ENCODE assay signal across 16 cellular contexts in the genomic region with DNA sequence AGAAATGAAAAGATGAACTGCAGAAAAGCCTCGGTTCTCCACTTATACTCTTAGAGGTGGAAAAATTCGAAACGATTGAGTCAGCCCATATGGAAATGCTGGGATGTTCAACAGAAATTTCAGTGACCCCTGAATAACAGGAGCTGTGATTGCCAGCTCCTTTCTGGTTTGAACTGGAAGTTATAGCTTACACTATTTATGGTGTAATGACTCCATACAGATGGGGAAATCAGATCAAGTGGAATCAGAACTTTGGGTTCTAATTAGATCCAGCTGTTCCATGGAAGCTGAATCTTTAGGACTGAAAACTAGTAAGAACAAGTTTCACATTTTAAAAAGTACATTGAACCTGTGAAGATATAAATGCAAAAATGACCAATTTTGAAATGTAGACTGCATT.
DNase-seq lines count a peak whose midpoint lies in the region; ATAC-seq and TF ChIP-seq lines count a peak whose summit lies in the region.
"Had no signal": no experiment of that assay in that cellular context is flagged by ENCODE, and none has a peak within 500 bp of the region (broad histone marks: within the 10 kb centered on the region; RNA-seq: fewer than 3 reads in every experiment).

No MANE protein-coding gene starts in this region.

- H3K9me3 ChIP-seq in adipocyte (ENCODE audit: control insufficient read depth, low read length): no peaks in the 10 kb centered on the region
- H3K9me3 ChIP-seq: BLaER1 treated with 17β-estradiol and CSF1 and Interleukin-3, amounts not matched to agents 10 nM and 100 nM had no signal

- H3K36me3 Mint-ChIP-seq in HFFc6 (ENCODE audit: low read depth): no peaks in the 10 kb centered on the region
- H3K36me3 Mint-ChIP-seq in activated CD8-positive, alpha-beta T cell treated with anti-CD3 and anti-CD28 coated beads for 36 hours (ENCODE audit: low read depth): no peaks in the 10 kb centered on the region

- intact Hi-C loops in activated CD8-positive, alpha-beta T cell treated with anti-CD3 and anti-CD28 coated beads for 36 hours (cut with micrococcal nuclease): no loop called here

- no peaks in the 10 kb centered on the region for H3K9me3 Mint-ChIP-seq in HFFc6
- H3K9me3 Mint-ChIP-seq in activated CD8-positive, alpha-beta T cell treated with anti-CD3 and anti-CD28 coated beads for 36 hours: no peaks in the 10 kb centered on the region

- no peak for TF ChIP-seq CTCF in AG10803 (conservative IDR thresholded peaks at IDR 0.05; ENCODE audit: low read length)
- no peak for TF ChIP-seq CTCF in HFFc6 (IDR thresholded peaks at IDR 0.05)
- no peak for TF ChIP-seq CTCF in foreskin fibroblast (IDR thresholded peaks at IDR 0.05; ENCODE audit: low read depth, low read length)
- TF ChIP-seq CTCF in activated CD8-positive, alpha-beta T cell treated with anti-CD3 and anti-CD28 coated beads for 36 hours (IDR thresholded peaks at IDR 0.05): no peak

- H3K27ac Mint-ChIP-seq in HFFc6: no peak overlapping the region; the same call in 1 of the 2 replicates
- no peak overlapping the region for H3K27ac Mint-ChIP-seq in activated CD8-positive, alpha-beta T cell treated with anti-CD3 and anti-CD28 coated beads for 36 hours

- H3K27me3 ChIP-seq in adipocyte (replicated peaks; ENCODE audit: control insufficient read depth, insufficient read depth, low read length): no peaks in the 10 kb centered on the region
- H3K27me3 ChIP-seq: BLaER1 treated with 17β-estradiol and CSF1 and Interleukin-3, amounts not matched to agents 10 nM and 100 nM had no signal

- H3K4me1 Mint-ChIP-seq in HFFc6 (ENCODE audit: low read depth): peaks cover 40% of the 10 kb centered on the region
- no peaks in the 10 kb centered on the region for H3K4me1 Mint-ChIP-seq in activated CD8-positive, alpha-beta T cell treated with anti-CD3 and anti-CD28 coated beads for 36 hours (ENCODE audit: low read depth)

- H3K36me3 ChIP-seq in adipocyte (ENCODE audit: control insufficient read depth, insufficient read depth, low read length, severe bottlenecking): no peaks in the 10 kb centered on the region
- H3K36me3 ChIP-seq: BLaER1 treated with 17β-estradiol and CSF1 and Interleukin-3, amounts not matched to agents 10 nM and 100 nM had no signal

- peak; percentile 82 for DNase-seq in AG10803 (ENCODE audit: low read depth)
- DNase-seq in HFFc6: peak; percentile 8
- peak; percentile 94 for DNase-seq in adipocyte (ENCODE audit: low read depth)
- peak; percentile 85 to 92 for DNase-seq in foreskin fibroblast
- no peak for DNase-seq in NCI-H2227 (lab: John Stamatoyannopoulos, UW; ENCODE audit: unreplicated experiment)
- no peak for DNase-seq in activated CD8-positive, alpha-beta T cell treated with anti-CD3 and anti-CD28 coated beads for 36 hours
- DNase-seq: Karpas-422, MM.1S, NCI-H1930, NCI-H524 treated with DMSO at 0.1 percent for 48 hours, SIG-M5, SW 1271 had no signal

- no peak overlapping the region for H3K4me3 Mint-ChIP-seq in HFFc6
- no peak overlapping the region for H3K4me3 Mint-ChIP-seq in activated CD8-positive, alpha-beta T cell treated with anti-CD3 and anti-CD28 coated beads for 36 hours

- POLR2A ChIA-PET in activated CD8-positive, alpha-beta T cell treated with anti-CD3 and anti-CD28 coated beads for 36 hours (lab: Charles Lee): no interaction called here

- CTCF ChIA-PET in activated CD8-positive, alpha-beta T cell treated with anti-CD3 and anti-CD28 coated beads for 36 hours (lab: Charles Lee): no interaction called here

- peak overlapping the region; percentile 30 for H3K9ac ChIP-seq in adipocyte (ENCODE audit: low read length)
- H3K9ac ChIP-seq: BLaER1 treated with 17β-estradiol and CSF1 and Interleukin-3, amounts not matched to agents 10 nM and 100 nM had no signal

- no peak for ATAC-seq in HG03108 (IDR thresholded peaks at IDR 0.05; ENCODE audit: unreplicated experiment)
- no peak for ATAC-seq in GM18858 (IDR thresholded peaks at IDR 0.05; ENCODE audit: unreplicated experiment)
- ATAC-seq in activated CD8-positive, alpha-beta T cell treated with anti-CD3 and anti-CD28 coated beads for 36 hours: no peak
- ATAC-seq: HepG2 had no signal

- peaks cover 35% of the 10 kb centered on the region for H3K4me1 ChIP-seq in adipocyte (ENCODE audit: control insufficient read depth, insufficient read depth, low read length)
- H3K4me1 ChIP-seq: BLaER1 treated with 17β-estradiol and CSF1 and Interleukin-3, amounts not matched to agents 10 nM and 100 nM had no signal

- no peaks in the 10 kb centered on the region for H3K27me3 Mint-ChIP-seq in HFFc6 (ENCODE audit: insufficient read depth)
- H3K27me3 Mint-ChIP-seq in activated CD8-positive, alpha-beta T cell treated with anti-CD3 and anti-CD28 coated beads for 36 hours: no peaks in the 10 kb centered on the region

- H3K4me3 ChIP-seq in AG10803 (ENCODE audit: low read length) (no peak overlapping the region), adipocyte (ENCODE audit: low read length) (peak overlapping the region; percentile 28), foreskin fibroblast (ENCODE audit: low read depth in 1 of 2, low read length in 2 of 2) (no peak overlapping the region)
- H3K4me3 ChIP-seq: BLaER1 treated with 17β-estradiol and CSF1 and Interleukin-3, amounts not matched to agents 10 nM and 100 nM had no signal

Comparison
In these comparisons a context has a peak if more than half of its experiments do, and no peak if none do; other contexts are left out.
1. DNase-seq: peak in AG10803 (single experiment), HFFc6 (single experiment), adipocyte (single experiment) and foreskin fibroblast (2 of 2); none in NCI-H2227 (single experiment) and activated CD8-positive, alpha-beta T cell treated with anti-CD3 and anti-CD28 coated beads for 36 hours (single experiment).